Comparison of ENCODE assay signal across 8 cellular contexts in genomic region chr15:25849431-25849921, GRCh38.
DNase-seq lines count a peak whose midpoint lies in the region; ATAC-seq lines count a peak whose summit lies in the region.

No MANE protein-coding gene starts in this region.

- no peak overlapping the region for H3K27ac ChIP-seq in iPS-18a (ENCODE audit: low read length)

- peaks cover 38% of the 10 kb centered on the region for H3K4me1 ChIP-seq in iPS-18a (ENCODE audit: control insufficient read depth, low read depth, low read length)

- no peak for ATAC-seq in stimulated activated memory B cell treated with anti-CD40 and anti-IgM and Interleukin-4, amounts not matched to agents 10 μg/mL and 1 μg/mL and 100 μg/mL, for 72 hours

- H3K36me3 Mint-ChIP-seq in activated naive CD4-positive, alpha-beta T cell treated with anti-CD3 and anti-CD28 coated beads, Interleukin-2, amount 10 ng/mL, durations not matched to agents 7 days and 5 days, result peaks cover 58% of the 10 kb centered on the region
- no peaks in the 10 kb centered on the region for H3K36me3 Mint-ChIP-seq in stimulated activated memory B cell treated with anti-CD40 and anti-IgM and Interleukin-4, amounts not matched to agents 10 μg/mL and 1 μg/mL and 100 μg/mL, for 72 hours

- peak overlapping the region; percentile 56 for H3K4me3 ChIP-seq in iPS-18a (ENCODE audit: low read length)

- DNase-seq in NCI-H748 treated with DMSO at 0.1 percent for 48 hours (lab: John Stamatoyannopoulos, UW), result peak; percentile 0
- DNase-seq in NCI-H748 (lab: John Stamatoyannopoulos, UW; ENCODE audit: unreplicated experiment), result no peak
- DNase-seq in activated naive CD4-positive, alpha-beta T cell treated with anti-CD3 and anti-CD28 coated beads, Interleukin-2, amount 10 ng/mL, durations not matched to agents 7 days and 5 days, result no peak
- no peak for DNase-seq in cerebellar nuclear complex (lab: John Stamatoyannopoulos, UW)
- no peak for DNase-seq in NCI-H526 treated with DMSO at 0.1 percent for 48 hours (lab: John Stamatoyannopoulos, UW)
- DNase-seq in activated gamma-delta T cell (lab: John Stamatoyannopoulos, UW), result no peak

- H3K27me3 ChIP-seq in iPS-18a (ENCODE audit: control insufficient read depth, insufficient read depth, low read length), result no peaks in the 10 kb centered on the region

- no peaks in the 10 kb centered on the region for H3K36me3 ChIP-seq in iPS-18a (ENCODE audit: control insufficient read depth, low read depth, low read length)

- H3K9me3 Mint-ChIP-seq in activated naive CD4-positive, alpha-beta T cell treated with anti-CD3 and anti-CD28 coated beads, Interleukin-2, amount 10 ng/mL, durations not matched to agents 7 days and 5 days, result peaks cover 2% of the 10 kb centered on the region
- no peaks in the 10 kb centered on the region for H3K9me3 Mint-ChIP-seq in stimulated activated memory B cell treated with anti-CD40 and anti-IgM and Interleukin-4, amounts not matched to agents 10 μg/mL and 1 μg/mL and 100 μg/mL, for 72 hours

- no peaks in the 10 kb centered on the region for H3K9me3 ChIP-seq in iPS-18a (ENCODE audit: control insufficient read depth, low read depth, low read length)

- H3K27ac Mint-ChIP-seq in activated naive CD4-positive, alpha-beta T cell treated with anti-CD3 and anti-CD28 coated beads, Interleukin-2, amount 10 ng/mL, durations not matched to agents 7 days and 5 days, result peak overlapping the region; percentile 98
- peak overlapping the region; percentile 89 for H3K27ac Mint-ChIP-seq in stimulated activated memory B cell treated with anti-CD40 and anti-IgM and Interleukin-4, amounts not matched to agents 10 μg/mL and 1 μg/mL and 100 μg/mL, for 72 hours

- no peak overlapping the region for H3K9ac ChIP-seq in iPS-18a (ENCODE audit: low read length)

- CTCF ChIA-PET in activated naive CD4-positive, alpha-beta T cell treated with anti-CD3 and anti-CD28 coated beads, Interleukin-2, amount 10 ng/mL, durations not matched to agents 7 days and 5 days (lab: Charles Lee), result interaction anchor here (0.6 kb wide), 1 partner anchor 410 kb away, joined by 4 read pairs; no protein-coding TSS in a partner anchor

- H3K27me3 Mint-ChIP-seq in activated naive CD4-positive, alpha-beta T cell treated with anti-CD3 and anti-CD28 coated beads, Interleukin-2, amount 10 ng/mL, durations not matched to agents 7 days and 5 days, result no peaks in the 10 kb centered on the region
- H3K27me3 Mint-ChIP-seq in stimulated activated memory B cell treated with anti-CD40 and anti-IgM and Interleukin-4, amounts not matched to agents 10 μg/mL and 1 μg/mL and 100 μg/mL, for 72 hours, result peaks cover 15% of the 10 kb centered on the region

- peaks cover 92% of the 10 kb centered on the region for H3K4me1 Mint-ChIP-seq in activated naive CD4-positive, alpha-beta T cell treated with anti-CD3 and anti-CD28 coated beads, Interleukin-2, amount 10 ng/mL, durations not matched to agents 7 days and 5 days
- peaks cover 76% of the 10 kb centered on the region for H3K4me1 Mint-ChIP-seq in stimulated activated memory B cell treated with anti-CD40 and anti-IgM and Interleukin-4, amounts not matched to agents 10 μg/mL and 1 μg/mL and 100 μg/mL, for 72 hours

- H3K4me3 Mint-ChIP-seq in activated naive CD4-positive, alpha-beta T cell treated with anti-CD3 and anti-CD28 coated beads, Interleukin-2, amount 10 ng/mL, durations not matched to agents 7 days and 5 days, result peak overlapping the region; percentile 75
- peak overlapping the region; percentile 72 for H3K4me3 Mint-ChIP-seq in stimulated activated memory B cell treated with anti-CD40 and anti-IgM and Interleukin-4, amounts not matched to agents 10 μg/mL and 1 μg/mL and 100 μg/mL, for 72 hours
